Comparison of ENCODE assay signal across 10 cellular contexts in genomic region chr14:65282909-65283253, GRCh38.
DNase-seq lines count a peak whose midpoint lies in the region; ATAC-seq, FAIRE-seq and TF ChIP-seq lines count a peak whose summit lies in the region.
"Had no signal": no experiment of that assay in that cellular context is flagged by ENCODE, and none has a peak within 500 bp of the region (broad histone marks: within the 10 kb centered on the region; RNA-seq: fewer than 3 reads in every experiment).

No MANE protein-coding gene starts in this region.

- peak; percentile 10; the same call in 1 of the 3 replicates for ATAC-seq in RWPE2 (ENCODE audit: low read depth)

- H3K27me3 ChIP-seq in RWPE2 (ENCODE audit: insufficient read depth, poor library complexity, severe bottlenecking) (no peaks in the 10 kb centered on the region), endodermal cell (ENCODE audit: control insufficient read depth, insufficient read depth, low read length, poor library complexity, severe bottlenecking) (no peaks in the 10 kb centered on the region), skeletal muscle satellite cell (ENCODE audit: control insufficient read depth, insufficient read depth, low read length) (no peaks in the 10 kb centered on the region)
- H3K27me3 ChIP-seq: pancreas had no signal

- no peak overlapping the region for H3K27ac ChIP-seq in RWPE2 (ENCODE audit: poor library complexity, severe bottlenecking)
- peak overlapping the region; percentile 95 for H3K27ac ChIP-seq in endodermal cell (ENCODE audit: low read depth, low read length)
- H3K27ac ChIP-seq: pancreas had no signal

- FAIRE-seq in GM12891 (lab: Jason Lieb, UNC) (peak; percentile 98), H54 (lab: Jason Lieb, UNC) (no peak)
- FAIRE-seq: G401.6, pancreas had no signal

- WGBS in endodermal cell (ENCODE audit: insufficient coverage in 1 of 2, insufficient read length in 1 of 2), 2 experiments = 87 to 90% methylated on average over 3 of the region's 3 CpGs

- no peaks in the 10 kb centered on the region for H3K36me3 ChIP-seq in RWPE2 (ENCODE audit: low read depth)
- H3K36me3 ChIP-seq in endodermal cell (ENCODE audit: control insufficient read depth, insufficient read depth, low read length) = no peaks in the 10 kb centered on the region
- no peaks in the 10 kb centered on the region for H3K36me3 ChIP-seq in skeletal muscle satellite cell (ENCODE audit: insufficient read depth, low read length)
- H3K36me3 ChIP-seq: pancreas had no signal

- peak; percentile 57 for TF ChIP-seq POLR2A in GM12891 (IDR thresholded peaks at IDR 0.05; ENCODE audit: low read depth, low read length)
- TF ChIP-seq POLR2A in H54 (IDR thresholded peaks at IDR 0.05; ENCODE audit: low read depth, low read length) = no peak

- no peak for TF ChIP-seq CTCF in RWPE2 (IDR thresholded peaks at IDR 0.05; ENCODE audit: poor library complexity, severe bottlenecking)
- no peak for TF ChIP-seq CTCF in endodermal cell (conservative IDR thresholded peaks at IDR 0.05)

- no peak for DNase-seq in GM12891 (ENCODE audit: insufficient read length, low spot score)
- no peak for DNase-seq in RWPE2 (ENCODE audit: low spot score)
- no peak for DNase-seq in endodermal cell
- no peak for DNase-seq in NCI-H510A (lab: John Stamatoyannopoulos, UW)
- DNase-seq in H54 (ENCODE audit: insufficient read length, low spot score) = no peak
- no peak for DNase-seq in GM03348 (ENCODE audit: low spot score)
- DNase-seq in CD1c-positive myeloid dendritic cell (ENCODE audit: extremely low spot score) = no peak
- DNase-seq: pancreas had no signal

- H3K4me2 ChIP-seq in skeletal muscle satellite cell (ENCODE audit: low read length) = peak overlapping the region; percentile 73

- peaks cover 11% of the 10 kb centered on the region for H3K9me3 Mint-ChIP-seq in endodermal cell

- H3K9me3 ChIP-seq in RWPE2 (ENCODE audit: severe bottlenecking) = no peaks in the 10 kb centered on the region
- peaks cover 8% of the 10 kb centered on the region for H3K9me3 ChIP-seq in endodermal cell (ENCODE audit: control insufficient read depth, low read length)
- H3K9me3 ChIP-seq in skeletal muscle satellite cell (replicated peaks; ENCODE audit: low read length) = no peaks in the 10 kb centered on the region
- H3K9me3 ChIP-seq: pancreas had no signal

- no peak overlapping the region for H3K4me3 ChIP-seq in RWPE2 (ENCODE audit: severe bottlenecking)
- H3K4me3 ChIP-seq in endodermal cell (ENCODE audit: low read length) = no peak overlapping the region
- H3K4me3 ChIP-seq in skeletal muscle satellite cell (ENCODE audit: low read length) = peak overlapping the region; percentile 12
- H3K4me3 ChIP-seq: pancreas had no signal

- H3K4me3 Mint-ChIP-seq in endodermal cell = no peak overlapping the region

- no peak overlapping the region for H3K9ac ChIP-seq in endodermal cell (ENCODE audit: extremely low read depth, low read length, poor library complexity, severe bottlenecking)
- peak overlapping the region; percentile 22 for H3K9ac ChIP-seq in skeletal muscle satellite cell (ENCODE audit: low read depth, low read length)

- H3K27ac Mint-ChIP-seq in endodermal cell = peak overlapping the region; percentile 93

- peaks cover 5% of the 10 kb centered on the region for H3K36me3 Mint-ChIP-seq in endodermal cell (ENCODE audit: low read depth)

- H3K27me3 Mint-ChIP-seq in endodermal cell (ENCODE audit: insufficient read depth) = peaks cover 7% of the 10 kb centered on the region

- H3K4me1 ChIP-seq in RWPE2 (ENCODE audit: insufficient read depth, poor library complexity, severe bottlenecking) (no peaks in the 10 kb centered on the region), endodermal cell (ENCODE audit: control insufficient read depth, insufficient read depth, low read length) (peaks cover 8% of the 10 kb centered on the region), skeletal muscle satellite cell (ENCODE audit: control insufficient read depth, insufficient read depth, low read length) (peaks cover 18% of the 10 kb centered on the region)

- H3K4me1 Mint-ChIP-seq in endodermal cell = peaks cover 28% of the 10 kb centered on the region

TF ChIP-seq in GM12891, 5 proteins besides CTCF, POLR2A, EP300 and RAD21:
- TF ChIP-seq TAF1 (IDR thresholded peaks at IDR 0.05; ENCODE audit: low read depth, low read length) (no peak), PAX5 (IDR thresholded peaks at IDR 0.05; ENCODE audit: insufficient read depth, low read length, severe bottlenecking) (no peak), POLR2AphosphoS5 (IDR thresholded peaks at IDR 0.05; ENCODE audit: low read depth, low read length) (peak; percentile 34; the same call in 1 of the 2 replicates), SPI1 (IDR thresholded peaks at IDR 0.05; ENCODE audit: low read depth, low read length) (no peak)
